Comparison of ENCODE assay signal across 18 cellular contexts in genomic region chr1:54812801-54813478, GRCh38. TPM values are rescaled to one million over a fixed set of nuclear protein-coding genes. Genes with fewer than 3 reads are reported as not detected.
DNase-seq lines count a peak whose midpoint lies in the region; ATAC-seq, FAIRE-seq and TF ChIP-seq lines count a peak whose summit lies in the region.
"Had no signal": no experiment of that assay in that cellular context is flagged by ENCODE, and none has a peak within 500 bp of the region (broad histone marks: within the 10 kb centered on the region; RNA-seq: fewer than 3 reads in every experiment).

No MANE protein-coding gene starts in this region.

- POLR2A ChIA-PET in WTC11 (lab: Charles Lee) = no interaction called here

- ATAC-seq in GM21723 (IDR thresholded peaks at IDR 0.05; ENCODE audit: unreplicated experiment) = peak; percentile 61
- no peak for ATAC-seq in WTC11
- ATAC-seq in natural killer cell treated with Interleukin-12 subunit alpha and Interleukin-12 subunit beta and Interleukin-15 and Interleukin-18, amount 100 ng/mL, for 72 hours = peak in 1 of 2 donors; percentile 66
- ATAC-seq: Panc1, right cardiac atrium had no signal

- FAIRE-seq in GM19239 (lab: Jason Lieb, UNC) = no peak
- FAIRE-seq: urothelium cell line had no signal

- no peak for TF ChIP-seq CTCF in WTC11 (IDR thresholded peaks at IDR 0.05)

- no peak overlapping the region for H3K27ac Mint-ChIP-seq in WTC11
- peak overlapping the region; percentile 65 to 72 for H3K27ac Mint-ChIP-seq in natural killer cell treated with Interleukin-12 subunit alpha and Interleukin-12 subunit beta and Interleukin-15 and Interleukin-18, amount 100 ng/mL, for 72 hours

- no peaks in the 10 kb centered on the region for H3K9me3 Mint-ChIP-seq in WTC11
- H3K9me3 Mint-ChIP-seq in natural killer cell treated with Interleukin-12 subunit alpha and Interleukin-12 subunit beta and Interleukin-15 and Interleukin-18, amount 100 ng/mL, for 72 hours = no peaks in the 10 kb centered on the region

- H3K4me3 Mint-ChIP-seq in WTC11 = peak overlapping the region; percentile 29
- peak overlapping the region; percentile 53 for H3K4me3 Mint-ChIP-seq in natural killer cell treated with Interleukin-12 subunit alpha and Interleukin-12 subunit beta and Interleukin-15 and Interleukin-18, amount 100 ng/mL, for 72 hours

- H3K36me3 Mint-ChIP-seq in WTC11 = no peaks in the 10 kb centered on the region
- H3K36me3 Mint-ChIP-seq in natural killer cell treated with Interleukin-12 subunit alpha and Interleukin-12 subunit beta and Interleukin-15 and Interleukin-18, amount 100 ng/mL, for 72 hours = no peaks in the 10 kb centered on the region

- peaks cover 7% of the 10 kb centered on the region; the same call in 1 of the 2 replicates for H3K27me3 Mint-ChIP-seq in WTC11 (ENCODE audit: low read depth)
- H3K27me3 Mint-ChIP-seq in natural killer cell treated with Interleukin-12 subunit alpha and Interleukin-12 subunit beta and Interleukin-15 and Interleukin-18, amount 100 ng/mL, for 72 hours = no peaks in the 10 kb centered on the region

- H3K4me1 Mint-ChIP-seq in WTC11 = peaks cover 27% of the 10 kb centered on the region
- H3K4me1 Mint-ChIP-seq in natural killer cell treated with Interleukin-12 subunit alpha and Interleukin-12 subunit beta and Interleukin-15 and Interleukin-18, amount 100 ng/mL, for 72 hours (ENCODE audit: low read depth in 2 of 2) = peaks cover 31 to 45% of the 10 kb centered on the region in 2 donors

- CTCF ChIA-PET in WTC11 (lab: Charles Lee) = interaction anchor here (0.8 to 2.6 kb wide), 8 partner anchors 12 to 731 kb away, joined by 3 to 12 read pairs (median 4); partner anchors contain the start of gene TTC22

- peak; percentile 47 for DNase-seq in NK-92 treated with Interleukin-12 subunit alpha and Interleukin-12 subunit beta, amount 100 ng/mL, for 24 hours (lab: John Stamatoyannopoulos, UW)
- no peak for DNase-seq in NK-92 (lab: John Stamatoyannopoulos, UW; ENCODE audit: unreplicated experiment)
- no peak for DNase-seq in WTC11 (ENCODE audit: low spot score)
- DNase-seq in natural killer cell treated with Interleukin-12 subunit alpha and Interleukin-12 subunit beta and Interleukin-15 and Interleukin-18, amount 100 ng/mL, for 72 hours (ENCODE audit: low spot score) = no peak
- no peak for DNase-seq in NCI-H2227 (lab: John Stamatoyannopoulos, UW; ENCODE audit: unreplicated experiment)
- no peak for DNase-seq in GM19239 (ENCODE audit: insufficient read length, low spot score)
- no peak for DNase-seq in stimulated activated naive CD4-positive, alpha-beta T cell (lab: John Stamatoyannopoulos, UW)
- DNase-seq: activated CD4-positive, alpha-beta T cell treated with anti-CD3 and anti-CD28 coated beads for 4 hours; activated gamma-delta T cell; Kasumi-1; NCI-H1436 treated with DMSO at 0.1 percent for 48 hours; NCI-H510A treated with DMSO at 0.1 percent for 48 hours; right cardiac atrium; stimulated activated CD4-positive, alpha-beta T cell treated with anti-CD3 and anti-CD28 coated beads, Interleukin-4, amount 100 ng/mL, for 1 hour had no signal

TF ChIP-seq in WTC11, 78 proteins besides CTCF, POLR2A, EP300 and RAD21:
- TF ChIP-seq JUN (CRISPR knock-in tag; IDR thresholded peaks at IDR 0.05) (no peak), E2F4 (CRISPR knock-in tag; IDR thresholded peaks at IDR 0.05; ENCODE audit: borderline replicate concordance, low read depth) (no peak), SMAD3 (CRISPR knock-in tag; IDR thresholded peaks at IDR 0.05; ENCODE audit: borderline replicate concordance) (no peak), SMAD4 (CRISPR knock-in tag; IDR thresholded peaks at IDR 0.05) (no peak), AR (CRISPR knock-in tag; IDR thresholded peaks at IDR 0.05) (no peak), CDX4 (CRISPR knock-in tag; IDR thresholded peaks at IDR 0.05; ENCODE audit: borderline replicate concordance) (no peak), GRHL2 (CRISPR knock-in tag; IDR thresholded peaks at IDR 0.05; ENCODE audit: insufficient replicate concordance, severe bottlenecking) (no peak), MLX (CRISPR knock-in tag; IDR thresholded peaks at IDR 0.05) (no peak), SP1 (CRISPR knock-in tag; conservative IDR thresholded peaks at IDR 0.05) (no peak), E2F5 (CRISPR knock-in tag; IDR thresholded peaks at IDR 0.05) (no peak), ZNF281 (CRISPR knock-in tag; IDR thresholded peaks at IDR 0.05) (no peak)

RNA-seq across cellular contexts. Expression of gene TTC22, which starts 11.8 kb away (rescaled TPM):
- total RNA-seq in WTC11 (2021) = 0.63 to 0.99 TPM (median 0.69 TPM) in 3 replicates
- total RNA-seq in natural killer cell treated with Interleukin-12 subunit alpha and Interleukin-12 subunit beta and Interleukin-15 and Interleukin-18, amount 100 ng/mL, for 72 hours = 1 to 10 TPM; 1.5 to 2.1 TPM
- total RNA-seq: H4 had no signal

RNA-seq across cellular contexts. Expression of gene PARS2, which starts 48.6 kb away (rescaled TPM):
- total RNA-seq in WTC11 (2021) = 11.5 to 12.1 TPM (median 12.1 TPM) in 3 replicates
- total RNA-seq in natural killer cell treated with Interleukin-12 subunit alpha and Interleukin-12 subunit beta and Interleukin-15 and Interleukin-18, amount 100 ng/mL, for 72 hours = 1 to 10 TPM; 4.6 to 4.9 TPM
